14 cellular contexts compared by ENCODE assay signal in genomic region chr9:14063799-14064198, GRCh38.
A peak's percentile ranks its signal among the peaks of the same experiment; 100 is the strongest.
DNase-seq lines count a peak whose midpoint lies in the region; ATAC-seq and TF ChIP-seq lines count a peak whose summit lies in the region.
"Had no signal": no experiment of that assay in that cellular context is flagged by ENCODE, and none has a peak within 500 bp of the region (broad histone marks: within the 10 kb centered on the region; RNA-seq: fewer than 3 reads in every experiment).

No MANE protein-coding gene starts in this region.

- H3K36me3 Mint-ChIP-seq in activated CD4-positive, alpha-beta memory T cell treated with anti-CD3 and anti-CD28 coated beads for 36 hours = no peaks in the 10 kb centered on the region
- H3K36me3 Mint-ChIP-seq: CD4-positive, alpha-beta memory T cell had no signal

- no peak overlapping the region for H3K4me3 Mint-ChIP-seq in activated CD4-positive, alpha-beta memory T cell treated with anti-CD3 and anti-CD28 coated beads for 36 hours
- H3K4me3 Mint-ChIP-seq: CD4-positive, alpha-beta memory T cell had no signal

- H3K27me3 ChIP-seq in lower lobe of right lung (ENCODE audit: low read depth) = no peaks in the 10 kb centered on the region
- H3K27me3 ChIP-seq in upper lobe of right lung = no peaks in the 10 kb centered on the region

- H3K4me1 ChIP-seq in lower lobe of right lung = no peaks in the 10 kb centered on the region
- no peaks in the 10 kb centered on the region for H3K4me1 ChIP-seq in upper lobe of right lung
- H3K4me1 ChIP-seq: Caco-2 had no signal

- intact Hi-C loops in lower lobe of right lung (cut with DNase I) = no loop called here
- intact Hi-C loops in upper lobe of right lung (cut with DNase I) = no loop called here
- intact Hi-C loops in activated CD4-positive, alpha-beta memory T cell treated with anti-CD3 and anti-CD28 coated beads for 36 hours (cut with micrococcal nuclease) = no loop called here

- H3K9me3 ChIP-seq in lower lobe of right lung (no peaks in the 10 kb centered on the region), upper lobe of right lung (no peaks in the 10 kb centered on the region)
- H3K9me3 ChIP-seq: Caco-2 had no signal

- no peak overlapping the region for H3K4me3 ChIP-seq in lower lobe of right lung
- H3K4me3 ChIP-seq in upper lobe of right lung = no peak overlapping the region
- H3K4me3 ChIP-seq: GM23248 had no signal

- H3K27ac ChIP-seq in lower lobe of right lung = no peak overlapping the region
- no peak overlapping the region for H3K27ac ChIP-seq in upper lobe of right lung
- H3K27ac ChIP-seq: GM23248 had no signal

- peak; percentile 23 to 51 for ATAC-seq in lower lobe of right lung
- ATAC-seq in upper lobe of right lung = peak; percentile 36

- H3K27me3 Mint-ChIP-seq in activated CD4-positive, alpha-beta memory T cell treated with anti-CD3 and anti-CD28 coated beads for 36 hours = no peaks in the 10 kb centered on the region
- H3K27me3 Mint-ChIP-seq: CD4-positive, alpha-beta memory T cell had no signal

- TF ChIP-seq CTCF in lower lobe of right lung (IDR thresholded peaks at IDR 0.05) (no peak), upper lobe of right lung (IDR thresholded peaks at IDR 0.05) (no peak)

- DNase-seq in DMS79 (lab: John Stamatoyannopoulos, UW) = peak; percentile 48
- peak; percentile 86 for DNase-seq in DMS79 treated with DMSO at 0.1 percent for 48 hours (lab: John Stamatoyannopoulos, UW)
- no peak for DNase-seq in lower lobe of right lung
- DNase-seq in upper lobe of right lung = no peak
- DNase-seq in activated CD4-positive, alpha-beta memory T cell treated with anti-CD3 and anti-CD28 coated beads for 36 hours = no peak
- DNase-seq in D341Med (ENCODE audit: low spot score) = no peak
- DNase-seq: C1 segment of cervical spinal cord; Caco-2; CD4-positive, alpha-beta memory T cell; DMS 273 treated with DMSO at 0.1 percent for 48 hours; DND-41; GM23248; H7; HCEC 1CT had no signal

- H3K27ac Mint-ChIP-seq in activated CD4-positive, alpha-beta memory T cell treated with anti-CD3 and anti-CD28 coated beads for 36 hours = no peak overlapping the region
- H3K27ac Mint-ChIP-seq: CD4-positive, alpha-beta memory T cell had no signal

- peaks cover 4% of the 10 kb centered on the region for H3K9me3 Mint-ChIP-seq in activated CD4-positive, alpha-beta memory T cell treated with anti-CD3 and anti-CD28 coated beads for 36 hours

- no peaks in the 10 kb centered on the region for H3K4me1 Mint-ChIP-seq in activated CD4-positive, alpha-beta memory T cell treated with anti-CD3 and anti-CD28 coated beads for 36 hours (ENCODE audit: low read depth)
- H3K4me1 Mint-ChIP-seq: CD4-positive, alpha-beta memory T cell had no signal

- CTCF ChIA-PET in activated CD4-positive, alpha-beta memory T cell treated with anti-CD3 and anti-CD28 coated beads for 36 hours (lab: Charles Lee) = no interaction called here

- POLR2A ChIA-PET in activated CD4-positive, alpha-beta memory T cell treated with anti-CD3 and anti-CD28 coated beads for 36 hours (lab: Charles Lee) = no interaction called here

- H3K36me3 ChIP-seq in lower lobe of right lung (no peaks in the 10 kb centered on the region), upper lobe of right lung (no peaks in the 10 kb centered on the region)

Comparison
In these comparisons a context has a peak if more than half of its experiments do, and no peak if none do; other contexts are left out.
1. DNase-seq: peak in DMS79 (single experiment) and DMS79 treated with DMSO at 0.1 percent for 48 hours (single experiment); none in lower lobe of right lung (single experiment), upper lobe of right lung (single experiment), activated CD4-positive, alpha-beta memory T cell treated with anti-CD3 and anti-CD28 coated beads for 36 hours (single experiment) and D341Med (single experiment).